In the genomic region with DNA sequence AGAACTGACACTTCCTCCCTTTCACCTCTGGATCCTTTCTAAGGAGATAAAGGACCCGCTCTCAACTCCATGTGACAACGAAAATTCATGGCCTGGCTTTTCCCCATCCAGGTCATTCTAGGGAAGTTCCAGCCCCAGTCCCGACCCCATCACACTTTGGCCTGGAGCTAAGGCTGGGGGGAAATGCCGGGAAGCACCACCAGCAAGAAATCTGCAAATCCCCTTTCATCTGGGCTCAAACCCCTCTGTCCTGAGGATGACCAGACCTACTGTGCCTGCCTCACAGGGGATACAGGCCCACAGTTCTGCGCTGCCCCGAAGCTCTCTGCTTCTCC, we compare ENCODE assay signal across 11 cellular contexts. TPM values are rescaled to one million over a fixed set of nuclear protein-coding genes. Genes with fewer than 3 reads are reported as not detected.
DNase-seq lines count a peak whose midpoint lies in the region; ATAC-seq and TF ChIP-seq lines count a peak whose summit lies in the region.
"Had no signal": no experiment of that assay in that cellular context is flagged by ENCODE, and none has a peak within 500 bp of the region (broad histone marks: within the 10 kb centered on the region; RNA-seq: fewer than 3 reads in every experiment).

No MANE protein-coding gene starts in this region.

- no peaks in the 10 kb centered on the region for H3K36me3 ChIP-seq in mammary epithelial cell (ENCODE audit: insufficient read depth, low read length)
- H3K36me3 ChIP-seq in brain microvascular endothelial cell (replicated peaks) = peaks cover 11% of the 10 kb centered on the region
- H3K36me3 ChIP-seq in naive thymus-derived CD4-positive, alpha-beta T cell (ENCODE audit: control insufficient read depth in 2 of 3, insufficient read depth in 3 of 3, low read length in 3 of 3) = no peaks in the 10 kb centered on the region
- H3K36me3 ChIP-seq in thoracic aorta = peaks cover 7% of the 10 kb centered on the region
- H3K36me3 ChIP-seq: colonic mucosa had no signal

- 93% methylated on average over 5 of the region's 6 CpGs for WGBS in mammary epithelial cell (ENCODE audit: low coverage, missing lambda C conversion rate)

- dilution Hi-C loops in mammary epithelial cell (cut with HindIII; ENCODE audit: low sequenced_read_pairs) = no loop called here

- TF ChIP-seq CTCF in MCF 10A (IDR thresholded peaks at IDR 0.05; ENCODE audit: unreplicated experiment) (no peak), mammary epithelial cell (conservative IDR thresholded peaks at IDR 0.05 in 1 of 2, IDR thresholded peaks at IDR 0.05 in 1 of 2; ENCODE audit: extremely low read depth in 1 of 2, insufficient read depth in 1 of 2, low read depth in 1 of 2, low read length in 2 of 2) (no peak), brain microvascular endothelial cell (IDR thresholded peaks at IDR 0.05; ENCODE audit: low read depth, low read length, missing control alignments) (no peak), thoracic aorta (IDR thresholded peaks at IDR 0.05) (no peak)

- no TSS peak for BruUV-seq in MCF 10A (replicated peaks; lab: Mats Ljungman, UMichigan)
- no TSS peak for BruUV-seq in mammary epithelial cell (replicated peaks; lab: Mats Ljungman, UMichigan)

- intact Hi-C loops in MCF 10A (cut with micrococcal nuclease) (loop anchor here (5.0 kb wide), 1 partner anchor 159 kb away; no protein-coding TSS in a partner anchor), mammary epithelial cell (cut with micrococcal nuclease) (loop anchor here (10.0 kb wide), 1 partner anchor 317 kb away; no protein-coding TSS in a partner anchor)
- intact Hi-C loops in naive thymus-derived CD4-positive, alpha-beta T cell (cut with micrococcal nuclease) = loop anchor here in 1 of 2 donors (5.0 kb wide), 1 partner anchor 206 kb away; no protein-coding TSS in a partner anchor

- no peak for ATAC-seq in naive thymus-derived CD4-positive, alpha-beta T cell
- ATAC-seq in thoracic aorta (ENCODE audit: insufficient number of reproducible peaks, low FRiP score, low read depth) = no peak
- ATAC-seq in GM21367 (IDR thresholded peaks at IDR 0.05; ENCODE audit: unreplicated experiment) = no peak

- peaks cover 6% of the 10 kb centered on the region for H3K36me3 Mint-ChIP-seq in MCF 10A (ENCODE audit: insufficient read depth, unreplicated experiment)
- H3K36me3 Mint-ChIP-seq in naive thymus-derived CD4-positive, alpha-beta T cell = peaks cover 0 to 4% (median 0%) of the 10 kb centered on the region in 5 donors

- in situ Hi-C loops in mammary epithelial cell (cut with MboI; ENCODE audit: low sequenced_read_pairs in 2 of 2) (no loop called here), brain microvascular endothelial cell (cut with HindIII; ENCODE audit: low pct_ligation_motif_present, low sequenced_read_pairs) (no loop called here)

- CTCF ChIA-PET in MCF 10A (lab: Yijun Ruan, JAX) = interaction anchor here (0.8 to 1.0 kb wide), 2 partner anchors 27 to 486 kb away, joined by 3 to 4 read pairs; no protein-coding TSS in a partner anchor
- CTCF ChIA-PET in mammary epithelial cell (lab: Charles Lee; ENCODE audit: low non-redundant PET) = no interaction called here
- CTCF ChIA-PET in naive thymus-derived CD4-positive, alpha-beta T cell (lab: Charles Lee) = interaction anchor here (0.5 kb wide), 1 partner anchor 22 kb away, joined by 3 read pairs; no protein-coding TSS in a partner anchor

- no peak overlapping the region for H3K9ac ChIP-seq in mammary epithelial cell (ENCODE audit: insufficient read depth, low read length)

- POLR2A ChIA-PET in MCF 10A (lab: Yijun Ruan, JAX) = interaction anchor here (0.6 kb wide), 1 partner anchor 22 kb away, joined by 3 read pairs; no protein-coding TSS in a partner anchor
- POLR2A ChIA-PET in naive thymus-derived CD4-positive, alpha-beta T cell (lab: Charles Lee) = no interaction called here

- no peaks in the 10 kb centered on the region for H4K20me1 ChIP-seq in mammary epithelial cell (ENCODE audit: insufficient read depth, low read length)

- H3K4me2 ChIP-seq in mammary epithelial cell (ENCODE audit: insufficient read depth, low read depth, low read length) = no peak overlapping the region

- H3K27me3 ChIP-seq in mammary epithelial cell (ENCODE audit: insufficient read depth, low read length) (peaks cover 49% of the 10 kb centered on the region), brain microvascular endothelial cell (replicated peaks) (no peaks in the 10 kb centered on the region), thoracic aorta (replicated peaks; ENCODE audit: insufficient read depth) (no peaks in the 10 kb centered on the region)
- H3K27me3 ChIP-seq in naive thymus-derived CD4-positive, alpha-beta T cell (ENCODE audit: control insufficient read depth in 2 of 2, insufficient read depth in 2 of 2, low read length in 2 of 2) = peaks cover 4 to 5% of the 10 kb centered on the region in 2 donors

- H3K9me3 ChIP-seq in mammary epithelial cell (replicated peaks; ENCODE audit: insufficient read depth, low read length) = no peaks in the 10 kb centered on the region
- no peaks in the 10 kb centered on the region for H3K9me3 ChIP-seq in naive thymus-derived CD4-positive, alpha-beta T cell (ENCODE audit: control insufficient read depth in 2 of 3, low read length in 3 of 3)
- no peaks in the 10 kb centered on the region for H3K9me3 ChIP-seq in thoracic aorta
- H3K9me3 ChIP-seq: colonic mucosa had no signal

- no peaks in the 10 kb centered on the region for H3K79me2 ChIP-seq in mammary epithelial cell (ENCODE audit: insufficient read depth, low read length)

- DNase-seq in MCF 10A (ENCODE audit: unreplicated experiment) (no peak), mammary epithelial cell (no peak), brain microvascular endothelial cell (no peak), thoracic aorta (ENCODE audit: low spot score) (no peak), NCI-H510A treated with DMSO at 0.1 percent for 48 hours (lab: John Stamatoyannopoulos, UW) (no peak)
- DNase-seq in naive thymus-derived CD4-positive, alpha-beta T cell = no peak
- no peak for DNase-seq in stimulated activated CD4-positive, alpha-beta T cell treated with anti-CD3 and anti-CD28 coated beads, Interleukin-15, amount 100 ng/mL, for 24 hours
- DNase-seq: colonic mucosa had no signal

- no peak overlapping the region for H2AFZ ChIP-seq in mammary epithelial cell (ENCODE audit: low read depth, low read length)

- no peaks in the 10 kb centered on the region for H3K27me3 Mint-ChIP-seq in MCF 10A (ENCODE audit: insufficient read depth, unreplicated experiment)
- peaks cover 63 to 92% (median 77%) of the 10 kb centered on the region in 5 donors for H3K27me3 Mint-ChIP-seq in naive thymus-derived CD4-positive, alpha-beta T cell

- peaks cover 7% of the 10 kb centered on the region for H3K4me1 Mint-ChIP-seq in MCF 10A (ENCODE audit: insufficient read depth, unreplicated experiment)
- H3K4me1 Mint-ChIP-seq in naive thymus-derived CD4-positive, alpha-beta T cell = peaks cover 10 to 48% (median 42%) of the 10 kb centered on the region in 7 donors

- no peaks in the 10 kb centered on the region for H3K9me3 Mint-ChIP-seq in MCF 10A (ENCODE audit: unreplicated experiment)
- peaks cover 0 to 1% (median 0%) of the 10 kb centered on the region in 11 donors for H3K9me3 Mint-ChIP-seq in naive thymus-derived CD4-positive, alpha-beta T cell

- peak overlapping the region; percentile 67 for H3K27ac Mint-ChIP-seq in MCF 10A (ENCODE audit: low read depth, unreplicated experiment)
- H3K27ac Mint-ChIP-seq in naive thymus-derived CD4-positive, alpha-beta T cell = peak overlapping the region in 1 of 9 donors; percentile 54

- H3K4me1 ChIP-seq in mammary epithelial cell (ENCODE audit: insufficient read depth, low read length) (peaks cover 28% of the 10 kb centered on the region), thoracic aorta (ENCODE audit: control insufficient read depth in 1 of 2, low read depth in 2 of 2) (peaks cover 0 to 48% of the 10 kb centered on the region in 2 donors)
- no peaks in the 10 kb centered on the region for H3K4me1 ChIP-seq in naive thymus-derived CD4-positive, alpha-beta T cell (ENCODE audit: control insufficient read depth in 2 of 2, insufficient read depth in 2 of 2, low read length in 2 of 2)

- peak overlapping the region; percentile 53 for H3K4me3 Mint-ChIP-seq in MCF 10A (ENCODE audit: unreplicated experiment)
- H3K4me3 Mint-ChIP-seq in naive thymus-derived CD4-positive, alpha-beta T cell = peak overlapping the region in 9 of 10 donors; percentile 33 to 82 (median 51)

- H3K27ac ChIP-seq in mammary epithelial cell (ENCODE audit: insufficient read depth, low read depth, low read length) (no peak overlapping the region), brain microvascular endothelial cell (peak overlapping the region; percentile 76), thoracic aorta (peak overlapping the region in 1 of 2 donors; percentile 80)
- no peak overlapping the region for H3K27ac ChIP-seq in naive thymus-derived CD4-positive, alpha-beta T cell (ENCODE audit: low read depth, low read length)
- H3K27ac ChIP-seq: colonic mucosa, skin epidermis had no signal

- H3K4me3 ChIP-seq in mammary epithelial cell (replicated peaks in 1 of 3; ENCODE audit: insufficient read depth in 1 of 3, low read depth in 2 of 3, low read length in 3 of 3) (no peak overlapping the region), brain microvascular endothelial cell (ENCODE audit: low read depth, low read length) (peak overlapping the region; percentile 54), thoracic aorta (peak overlapping the region; percentile 87)
- no peak overlapping the region for H3K4me3 ChIP-seq in naive thymus-derived CD4-positive, alpha-beta T cell (ENCODE audit: low read length)
- H3K4me3 ChIP-seq: lung had no signal

RNA-seq across cellular contexts. Expression of a gene that starts 1.3 kb away (rescaled TPM):
- total RNA-seq in MCF 10A (2022) (0.96 and 1.2 TPM in 2 replicates), mammary epithelial cell (not detected), thoracic aorta (10 to 100 TPM in 1 of 2 donors, 1 to 10 TPM in 1; 6.6 to 13.5 TPM)
- polyA plus RNA-seq in mammary epithelial cell = 0.02 TPM
- polyA minus RNA-seq in mammary epithelial cell = not detected
- not detected for total RNA-seq in naive thymus-derived CD4-positive, alpha-beta T cell
- polyA plus RNA-seq in naive thymus-derived CD4-positive, alpha-beta T cell = not detected

Comparison
In these comparisons a context has a peak if more than half of its experiments do, and no peak if none do; other contexts are left out.
1. H3K4me3 ChIP-seq: peak in brain microvascular endothelial cell (single experiment) and thoracic aorta (single experiment); none in mammary epithelial cell (0 of 3) and naive thymus-derived CD4-positive, alpha-beta T cell (single experiment).